8 cellular contexts compared by ENCODE assay signal in the genomic region with DNA sequence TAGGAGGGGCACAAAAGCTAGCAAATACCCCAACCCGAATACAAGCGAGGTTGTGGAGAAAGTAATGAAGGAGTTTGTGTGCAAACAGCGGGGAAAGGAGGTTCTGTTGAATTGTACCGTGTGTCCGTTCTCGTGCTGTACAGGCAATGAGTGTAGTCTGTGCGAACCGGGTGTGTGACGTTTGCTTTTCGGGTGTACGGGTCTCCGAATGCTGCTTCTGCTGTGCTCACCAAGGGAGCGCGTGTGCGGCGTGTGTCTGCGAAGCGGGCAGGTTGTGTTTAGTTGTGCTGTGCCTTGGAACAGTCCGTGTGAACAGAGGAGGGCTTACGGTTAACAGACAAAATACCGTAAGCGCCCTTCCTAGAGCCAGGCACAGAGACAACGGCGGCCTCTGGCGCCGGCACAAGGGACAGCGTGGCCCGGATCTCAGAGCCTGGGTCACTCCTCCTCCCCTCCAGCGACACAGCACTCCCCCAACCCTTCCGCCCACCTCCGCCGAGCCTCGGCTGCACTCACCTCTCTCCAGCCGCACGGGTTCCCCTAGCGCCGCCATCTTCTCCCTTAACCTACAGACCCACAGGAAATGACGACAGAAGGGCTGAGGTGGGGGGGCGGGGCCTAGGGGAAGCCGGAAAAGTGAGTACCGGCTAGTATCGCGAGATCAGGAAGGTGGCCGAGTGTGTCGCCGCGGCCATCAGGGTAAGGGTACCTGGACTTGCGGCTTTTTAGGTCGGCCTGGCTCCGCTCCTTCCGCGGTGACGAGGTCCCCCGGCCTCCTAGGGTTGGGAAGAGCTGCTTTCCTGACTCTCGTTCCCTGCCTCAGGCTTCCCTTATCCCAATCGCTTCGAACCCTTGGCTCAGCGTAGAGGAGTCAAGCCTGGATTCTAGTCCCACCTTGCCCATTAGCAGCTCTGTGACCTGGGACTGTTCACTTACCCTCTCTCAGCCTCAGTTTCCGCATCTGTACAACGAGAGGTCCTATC. TPM values are rescaled to one million over a fixed set of nuclear protein-coding genes. Genes with fewer than 3 reads are reported as not detected.
DNase-seq lines count a peak whose midpoint lies in the region; ATAC-seq and TF ChIP-seq lines count a peak whose summit lies in the region.

A gene with protein sequence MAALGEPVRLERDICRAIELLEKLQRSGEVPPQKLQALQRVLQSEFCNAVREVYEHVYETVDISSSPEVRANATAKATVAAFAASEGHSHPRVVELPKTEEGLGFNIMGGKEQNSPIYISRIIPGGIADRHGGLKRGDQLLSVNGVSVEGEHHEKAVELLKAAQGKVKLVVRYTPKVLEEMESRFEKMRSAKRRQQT (minus strand): TSS at position 570 of the 983 bp plus-strand sequence. CDS start 17 bp downstream, at position 553.

- WGBS in hepatocyte (ENCODE audit: low lambda C conversion rate, missing lambda C conversion rate), result under 1% methylated on average over 60 of the region's 60 CpGs

- H3K27me3 ChIP-seq in ascending aorta, result no peaks in the 10 kb centered on the region
- H3K27me3 ChIP-seq in hepatocyte, result no peaks in the 10 kb centered on the region

- peak within 1 kb of the TSS; percentile 82 for H3K4me2 ChIP-seq in hepatocyte

- H3K79me2 ChIP-seq in hepatocyte, result peaks cover 60% of the 10 kb centered on the region

- H3K36me3 ChIP-seq in ascending aorta, result no peaks in the 10 kb centered on the region
- H3K36me3 ChIP-seq in hepatocyte (replicated peaks; ENCODE audit: insufficient read depth, low read depth), result no peaks in the 10 kb centered on the region

- H3K4me3 ChIP-seq in ascending aorta (peak within 1 kb of the TSS; percentile 87), hepatocyte (peak within 1 kb of the TSS; percentile 62)

- peaks cover 19% of the 10 kb centered on the region for H4K20me1 ChIP-seq in hepatocyte (ENCODE audit: insufficient read depth, poor library complexity, severe bottlenecking)

- ATAC-seq in GM18498 (IDR thresholded peaks at IDR 0.05; ENCODE audit: unreplicated experiment) (peak; percentile 95), HG02938 (IDR thresholded peaks at IDR 0.05; ENCODE audit: unreplicated experiment) (peak; percentile 94)

- H3K4me1 ChIP-seq in ascending aorta (peaks cover 8 to 10% of the 10 kb centered on the region in 2 donors), hepatocyte (ENCODE audit: insufficient read depth) (peaks cover 15% of the 10 kb centered on the region)

- TF ChIP-seq CTCF in ascending aorta (IDR thresholded peaks at IDR 0.05), result peak in 1 of 3 experiments; percentile 6
- no peak for TF ChIP-seq CTCF in hepatocyte (IDR thresholded peaks at IDR 0.05; ENCODE audit: poor library complexity)

- DNase-seq in NCI-H187 (lab: John Stamatoyannopoulos, UW), result peak; percentile 84 to 97
- DNase-seq in ascending aorta (ENCODE audit: low spot score in 2 of 2), result peak; percentile 91 to 98
- peak; percentile 98 for DNase-seq in hepatocyte (ENCODE audit: low spot score)
- peak; percentile 96 for DNase-seq in retina
- no peak for DNase-seq in OCI-M2 (lab: John Stamatoyannopoulos, UW; ENCODE audit: unreplicated experiment)

- H3K27ac ChIP-seq in ascending aorta (peak within 1 kb of the TSS; percentile 94), hepatocyte (peak within 1 kb of the TSS; percentile 94)

- H2AFZ ChIP-seq in hepatocyte, result peak within 1 kb of the TSS; percentile 94

- H3K9me3 ChIP-seq in ascending aorta (no peaks in the 10 kb centered on the region), hepatocyte (ENCODE audit: low read depth) (no peaks in the 10 kb centered on the region)

- H3K9me2 ChIP-seq in hepatocyte (replicated peaks; ENCODE audit: insufficient read depth), result no peaks in the 10 kb centered on the region

- intact Hi-C loops in T-helper 2 cell treated with Interferon-gamma antibody and Interleukin-4, amounts not matched to agents 100 ng/mL and 5 ng/mL, for 36 hours (cut with micrococcal nuclease), result loop anchor here (1.0 to 5.0 kb wide), 5 partner anchors 9 to 602 kb away; a partner anchor contains a TSS
- intact Hi-C loops in ascending aorta (cut with DNase I), result loop anchor here (1.0 to 2.0 kb wide), 2 partner anchors 34 to 602 kb away; a partner anchor contains a TSS

RNA-seq across cellular contexts. Expression of the gene that starts here (rescaled TPM):
- total RNA-seq in T-helper 2 cell treated with Interferon-gamma antibody and Interleukin-4, amounts not matched to agents 100 ng/mL and 5 ng/mL, for 36 hours, result 23.7 and 23.8 TPM in 2 replicates
- total RNA-seq in ascending aorta (15.1 TPM), hepatocyte (52.9 and 55.5 TPM in 2 replicates)
- 22.4 and 23.5 TPM in 2 replicates for polyA plus RNA-seq in hepatocyte
